ENCODE assay signal across 19 cellular contexts in the genomic region with DNA sequence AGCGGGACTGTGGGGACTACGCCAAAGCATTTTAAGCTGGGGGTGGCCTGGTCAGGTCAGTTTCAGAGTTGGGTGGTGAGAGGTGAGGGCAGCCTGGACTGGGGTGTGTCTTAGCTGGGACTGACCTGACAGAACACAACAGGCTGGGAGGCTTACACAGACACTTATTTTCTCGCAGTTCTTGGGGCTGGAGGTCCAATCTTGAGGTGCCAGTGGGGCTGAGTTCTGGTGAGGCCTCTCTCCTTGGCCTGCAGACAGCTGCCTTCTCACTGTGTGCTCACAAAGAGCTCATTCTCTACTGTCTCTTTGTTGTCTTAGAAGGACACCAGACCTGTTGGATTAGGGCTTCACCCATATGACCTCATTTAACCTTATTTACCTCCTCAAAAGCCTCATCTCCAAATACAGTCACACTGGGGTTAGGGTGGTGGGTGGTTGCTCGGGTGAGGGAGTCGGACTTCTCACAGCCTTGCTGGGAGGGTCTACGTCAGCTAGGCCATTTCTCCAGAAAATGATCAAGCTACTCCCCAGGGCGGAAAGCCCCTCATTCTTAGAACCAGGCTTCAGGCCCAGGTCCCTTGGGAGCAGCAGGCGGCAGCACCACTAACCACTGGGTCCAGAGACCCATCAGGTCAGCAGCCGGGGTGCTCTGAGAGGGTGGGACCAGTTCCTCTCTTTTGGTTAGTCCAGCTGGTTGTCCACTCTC.
DNase-seq lines count a peak whose midpoint lies in the region; ATAC-seq, FAIRE-seq and TF ChIP-seq lines count a peak whose summit lies in the region.
"Had no signal": no experiment of that assay in that cellular context is flagged by ENCODE, and none has a peak within 500 bp of the region (broad histone marks: within the 10 kb centered on the region; RNA-seq: fewer than 3 reads in every experiment).

No MANE protein-coding gene starts in this region.

- H3K9me3 ChIP-seq in BLaER1 treated with 17β-estradiol and CSF1 and Interleukin-3, amounts not matched to agents 10 nM and 100 nM (replicated peaks in 1 of 11), result no peaks in the 10 kb centered on the region
- no peaks in the 10 kb centered on the region for H3K9me3 ChIP-seq in OCI-LY3 (ENCODE audit: insufficient read depth, low read length)
- peaks cover 0 to 4% of the 10 kb centered on the region in 2 donors for H3K9me3 ChIP-seq in neuronal stem cell (replicated peaks in 1 of 2; ENCODE audit: control insufficient read depth in 2 of 2, insufficient read depth in 1 of 2, low read depth in 1 of 2, low read length in 2 of 2)
- H3K9me3 ChIP-seq: A549, BE2C had no signal

- H2BK120ac ChIP-seq in neuronal stem cell (ENCODE audit: low read depth, low read length), result no peak overlapping the region

- no peak overlapping the region for H2BK12ac ChIP-seq in neuronal stem cell (ENCODE audit: low read length)

- FAIRE-seq in D721Med (lab: Jason Lieb, UNC) (no peak), GM12891 (lab: Jason Lieb, UNC) (no peak)
- FAIRE-seq: A549, GM12892, H1 had no signal

- H3K36me3 Mint-ChIP-seq in T-helper 2 cell treated with Interferon-gamma antibody and Interleukin-4, amounts not matched to agents 5 μg/mL and 100 μg/mL, for 36 hours (ENCODE audit: low read depth), result no peaks in the 10 kb centered on the region
- H3K36me3 Mint-ChIP-seq: CD8-positive, alpha-beta T cell had no signal

- H4K8ac ChIP-seq in neuronal stem cell (ENCODE audit: low read depth, low read length), result no peak overlapping the region

- no peak overlapping the region for H3K27ac ChIP-seq in BLaER1 treated with 17β-estradiol and CSF1 and Interleukin-3, amounts not matched to agents 10 nM and 100 nM
- peak overlapping the region; percentile 11; the same call in 1 of the 2 replicates for H3K27ac ChIP-seq in OCI-LY3 (ENCODE audit: low read length)
- H3K27ac ChIP-seq in neuronal stem cell (replicated peaks; ENCODE audit: low read length), result no peak overlapping the region
- H3K27ac ChIP-seq: A549 had no signal

- peaks cover 4% of the 10 kb centered on the region for H3K4me1 Mint-ChIP-seq in T-helper 2 cell treated with Interferon-gamma antibody and Interleukin-4, amounts not matched to agents 5 μg/mL and 100 μg/mL, for 36 hours (ENCODE audit: low read depth)

- H3K4me3 ChIP-seq in BLaER1 treated with 17β-estradiol and CSF1 and Interleukin-3, amounts not matched to agents 10 nM and 100 nM, result no peak overlapping the region
- H3K4me3 ChIP-seq in OCI-LY3 (ENCODE audit: low read length) (no peak overlapping the region), neuronal stem cell (ENCODE audit: low read length in 2 of 2) (peak overlapping the region in 1 of 2 donors; percentile 46)
- H3K4me3 ChIP-seq: A549 had no signal

- H3K4me1 ChIP-seq in BLaER1 treated with 17β-estradiol and CSF1 and Interleukin-3, amounts not matched to agents 10 nM and 100 nM, result peaks cover 13 to 72% (median 64%) of the 10 kb centered on the region in 10 experiments
- H3K4me1 ChIP-seq in OCI-LY3 (ENCODE audit: low read length) (peaks cover 69% of the 10 kb centered on the region), neuronal stem cell (ENCODE audit: control insufficient read depth in 2 of 2, insufficient read depth in 1 of 2, low read depth in 1 of 2, low read length in 2 of 2) (peaks cover 0 to 2% of the 10 kb centered on the region in 2 donors)
- H3K4me1 ChIP-seq: A549, BE2C had no signal

- H2AFZ ChIP-seq in OCI-LY3 (ENCODE audit: low read depth, low read length) (no peak overlapping the region), neuronal stem cell (ENCODE audit: low read length) (no peak overlapping the region)

- H2BK15ac ChIP-seq in neuronal stem cell (ENCODE audit: low read length), result no peak overlapping the region

- TF ChIP-seq CTCF in D721Med (IDR thresholded peaks at IDR 0.05; ENCODE audit: insufficient read depth, missing control alignments), result no peak
- no peak for TF ChIP-seq CTCF in OCI-LY3 (IDR thresholded peaks at IDR 0.05; ENCODE audit: low read depth, low read length)

- no peak overlapping the region for H3K23ac ChIP-seq in neuronal stem cell (ENCODE audit: low read depth, low read length, poor library complexity)

- peak overlapping the region; percentile 7 for H2AK5ac ChIP-seq in neuronal stem cell (ENCODE audit: low read depth, low read length)

- DNase-seq in D721Med (ENCODE audit: insufficient read length, low spot score) (peak; percentile 4), neuronal stem cell (ENCODE audit: low spot score) (no peak), hepatic stellate cell (ENCODE audit: low spot score) (no peak), GM12891 (ENCODE audit: insufficient read length, low spot score) (no peak)
- DNase-seq in T-helper 2 cell treated with Interferon-gamma antibody and Interleukin-4, amounts not matched to agents 5 μg/mL and 100 μg/mL, for 36 hours (ENCODE audit: low spot score), result no peak
- DNase-seq: CD8-positive, alpha-beta T cell; DMS79; NCI-H1417; NCI-H1694 treated with DMSO at 0.1 percent for 48 hours; NCI-H2081 treated with DMSO at 0.1 percent for 48 hours; NCI-H524 treated with DMSO at 0.1 percent for 48 hours; PC-3 had no signal

- H3K4me3 Mint-ChIP-seq in T-helper 2 cell treated with Interferon-gamma antibody and Interleukin-4, amounts not matched to agents 5 μg/mL and 100 μg/mL, for 36 hours, result no peak overlapping the region
- H3K4me3 Mint-ChIP-seq: CD8-positive, alpha-beta T cell had no signal

- no CpG with 5 or more reads among the region's 9 CpGs for WGBS in neuronal stem cell (ENCODE audit: extremely low coverage in 2 of 2, insufficient read length in 2 of 2, insufficient replicate concordance in 1 of 2), 2 donors

- H3K4me2 ChIP-seq in BLaER1 treated with 17β-estradiol and CSF1 and Interleukin-3, amounts not matched to agents 10 nM and 100 nM, result peak overlapping the region in 8 of 11 experiments; percentile 4 to 89 (median 63); a peak in 14 of 22 replicates
- no peak overlapping the region for H3K4me2 ChIP-seq in OCI-LY3 (ENCODE audit: low read length)
- H3K4me2 ChIP-seq in neuronal stem cell (ENCODE audit: insufficient read depth, low read length, poor library complexity, severe bottlenecking), result no peak overlapping the region
- H3K4me2 ChIP-seq: A549 had no signal

- no peak overlapping the region for H2BK5ac ChIP-seq in neuronal stem cell (ENCODE audit: low read length)

- no peaks in the 10 kb centered on the region for H3K36me3 ChIP-seq in BLaER1 treated with 17β-estradiol and CSF1 and Interleukin-3, amounts not matched to agents 10 nM and 100 nM
- H3K36me3 ChIP-seq in OCI-LY3 (replicated peaks; ENCODE audit: low read depth, low read length) (no peaks in the 10 kb centered on the region), neuronal stem cell (replicated peaks in 1 of 2; ENCODE audit: control insufficient read depth in 2 of 2, insufficient read depth in 2 of 2, low read length in 2 of 2) (no peaks in the 10 kb centered on the region)
- H3K36me3 ChIP-seq: BE2C had no signal

- no peak overlapping the region for H3K14ac ChIP-seq in neuronal stem cell (ENCODE audit: low read length)

- no peak for TF ChIP-seq POLR2A in GM12891 (IDR thresholded peaks at IDR 0.05; ENCODE audit: low read depth, low read length)

- ATAC-seq in GM18907 (IDR thresholded peaks at IDR 0.05; ENCODE audit: unreplicated experiment), result no peak
- ATAC-seq: CD8-positive, alpha-beta T cell; PC-3 had no signal

- H3K4ac ChIP-seq in neuronal stem cell (ENCODE audit: low read length), result no peak overlapping the region

- H4K20me1 ChIP-seq in BLaER1 treated with 17β-estradiol and CSF1 and Interleukin-3, amounts not matched to agents 10 nM and 100 nM, result peaks cover 0 to 21% (median 8%) of the 10 kb centered on the region in 11 experiments; a peak in 9 of 22 replicates
- no peaks in the 10 kb centered on the region for H4K20me1 ChIP-seq in OCI-LY3 (ENCODE audit: insufficient read depth, low read length)

- no peak overlapping the region for H4K91ac ChIP-seq in neuronal stem cell (ENCODE audit: low read depth, low read length, poor library complexity)

- peak overlapping the region; percentile 59 for H3K18ac ChIP-seq in neuronal stem cell (ENCODE audit: low read length)

- H3K27me3 ChIP-seq in BLaER1 treated with 17β-estradiol and CSF1 and Interleukin-3, amounts not matched to agents 10 nM and 100 nM, result no peaks in the 10 kb centered on the region
- H3K27me3 ChIP-seq in OCI-LY3 (ENCODE audit: low read depth, low read length) (no peaks in the 10 kb centered on the region), neuronal stem cell (ENCODE audit: control insufficient read depth in 3 of 3, insufficient read depth in 3 of 3, low read depth in 1 of 3, low read length in 3 of 3) (no peaks in the 10 kb centered on the region)
- H3K27me3 ChIP-seq: BE2C had no signal

- H3K79me1 ChIP-seq in neuronal stem cell (ENCODE audit: low read depth, low read length), result no peaks in the 10 kb centered on the region

- no peaks in the 10 kb centered on the region for H3K9me3 Mint-ChIP-seq in T-helper 2 cell treated with Interferon-gamma antibody and Interleukin-4, amounts not matched to agents 5 μg/mL and 100 μg/mL, for 36 hours
- H3K9me3 Mint-ChIP-seq: CD8-positive, alpha-beta T cell had no signal

- no peaks in the 10 kb centered on the region for H3K27me3 Mint-ChIP-seq in T-helper 2 cell treated with Interferon-gamma antibody and Interleukin-4, amounts not matched to agents 5 μg/mL and 100 μg/mL, for 36 hours (ENCODE audit: low read depth)

- no peak overlapping the region for H3K9ac ChIP-seq in BLaER1 treated with 17β-estradiol and CSF1 and Interleukin-3, amounts not matched to agents 10 nM and 100 nM
- H3K9ac ChIP-seq in OCI-LY3 (ENCODE audit: low read length) (peak overlapping the region; percentile 15; the same call in 1 of the 2 replicates), neuronal stem cell (ENCODE audit: low read depth, low read length, poor library complexity) (no peak overlapping the region)

- H3K27ac Mint-ChIP-seq in T-helper 2 cell treated with Interferon-gamma antibody and Interleukin-4, amounts not matched to agents 5 μg/mL and 100 μg/mL, for 36 hours, result no peak overlapping the region
- H3K27ac Mint-ChIP-seq: CD8-positive, alpha-beta T cell had no signal

- H3K79me2 ChIP-seq in OCI-LY3 (ENCODE audit: low read length), result no peaks in the 10 kb centered on the region

TF ChIP-seq in GM12891, 5 proteins besides CTCF, POLR2A, EP300 and RAD21:
- TF ChIP-seq TAF1 (IDR thresholded peaks at IDR 0.05; ENCODE audit: low read depth, low read length), result no peak
- TF ChIP-seq PAX5 (IDR thresholded peaks at IDR 0.05; ENCODE audit: insufficient read depth, low read length, severe bottlenecking), result no peak
- TF ChIP-seq POU2F2 (IDR thresholded peaks at IDR 0.05; ENCODE audit: low read depth, low read length), result no peak
- no peak for TF ChIP-seq SPI1 (IDR thresholded peaks at IDR 0.05; ENCODE audit: low read depth, low read length)
- no peak for TF ChIP-seq POLR2AphosphoS5 (IDR thresholded peaks at IDR 0.05; ENCODE audit: low read depth, low read length)
TF ChIP-seq in GM12891: peak in this region for 0.

Comparison
In these comparisons a context has a peak if more than half of its experiments do, and no peak if none do; other contexts are left out.
1. H3K4me2 ChIP-seq: peak in BLaER1 treated with 17β-estradiol and CSF1 and Interleukin-3, amounts not matched to agents 10 nM and 100 nM (8 of 11); none in OCI-LY3 (single experiment) and neuronal stem cell (single experiment).